In genomic region chr12:15013634-15014169, GRCh38 we compare ENCODE assay signal across 20 cellular contexts. TPM values are rescaled to one million over a fixed set of nuclear protein-coding genes. Genes with fewer than 3 reads are reported as not detected.
DNase-seq lines count a peak whose midpoint lies in the region; ATAC-seq, FAIRE-seq and TF ChIP-seq lines count a peak whose summit lies in the region.
"Had no signal": no experiment of that assay in that cellular context is flagged by ENCODE, and none has a peak within 500 bp of the region (broad histone marks: within the 10 kb centered on the region; RNA-seq: fewer than 3 reads in every experiment).

No MANE protein-coding gene starts in this region.

- H3K9ac ChIP-seq in KMS-11 (no peak overlapping the region), GM12878 (ENCODE audit: control insufficient read depth, insufficient read depth, low read length) (no peak overlapping the region)

- no peak for TF ChIP-seq EP300 in GM12878 (IDR thresholded peaks at IDR 0.05; ENCODE audit: borderline replicate concordance in 1 of 2, control insufficient read depth in 1 of 2, low read depth in 2 of 2, low read length in 2 of 2)

- H2AFZ ChIP-seq in KMS-11 (ENCODE audit: low read depth): peak overlapping the region; percentile 42
- no peak overlapping the region for H2AFZ ChIP-seq in GM12878 (ENCODE audit: control insufficient read depth, low read depth, low read length)

- H3K4me3 ChIP-seq in KMS-11 (IDR thresholded peaks at IDR 0.05; ENCODE audit: insufficient read depth, low read depth, low read length) (no peak overlapping the region), GM12878 (no peak overlapping the region), thoracic aorta (peak overlapping the region; percentile 33)

- SMC1A ChIA-PET in GM12878 (lab: Charles Lee; ENCODE audit: uncharacterized antibody, unreplicated experiment): no interaction called here

- no peak overlapping the region for H3K27ac ChIP-seq in KMS-11
- H3K27ac ChIP-seq in GM12878 (ENCODE audit: control insufficient read depth, insufficient read depth): no peak overlapping the region
- H3K27ac ChIP-seq in thoracic aorta: no peak overlapping the region

- POLR2A ChIA-PET in GM12878 (lab: Charles Lee): no interaction called here

- BruUV-seq in GM12878 (replicated peaks; lab: Mats Ljungman, UMichigan): no TSS peak

- H3K27ac Mint-ChIP-seq in stimulated activated naive CD8-positive, alpha-beta T cell treated with anti-CD3 and anti-CD28 coated beads, Interleukin-15, amount 100 ng/mL, for 72 hours: no peak overlapping the region
- H3K27ac Mint-ChIP-seq: CD4-positive, alpha-beta memory T cell had no signal

- DNase-seq in stimulated activated naive CD8-positive, alpha-beta T cell treated with anti-CD3 and anti-CD28 coated beads, Interleukin-15, amount 100 ng/mL, for 72 hours: no peak
- no peak for DNase-seq in stimulated activated naive CD8-positive, alpha-beta T cell treated with anti-CD3 and anti-CD28 coated beads, Interleukin-15, Interleukin-2, amounts not matched to agents 100 U/mL and 50 U/mL, for 24 hours
- no peak for DNase-seq in GM12878 (ENCODE audit: low read depth, low spot score)
- DNase-seq in thoracic aorta (ENCODE audit: low spot score): no peak
- DNase-seq in stimulated activated naive CD4-positive, alpha-beta T cell treated with Interleukin-2 at 50 U/mL for 16 hours (lab: John Stamatoyannopoulos, UW): no peak
- no peak for DNase-seq in NCI-H2171 (lab: John Stamatoyannopoulos, UW)
- DNase-seq: ACHN; CD4-positive, alpha-beta memory T cell; DND-41; GDM1; KG1; NCI-H1930; NCI-H2171 treated with DMSO at 0.1 percent for 48 hours; NCI-H510A; NCI-H82; SIG-M5 had no signal

- H3K27me3 ChIP-seq in KMS-11 (ENCODE audit: insufficient read depth, low read depth): no peaks in the 10 kb centered on the region
- H3K27me3 ChIP-seq in GM12878 (replicated peaks in 1 of 2; ENCODE audit: control insufficient read depth in 2 of 2, insufficient read depth in 2 of 2, low read length in 1 of 2): no peaks in the 10 kb centered on the region
- H3K27me3 ChIP-seq in thoracic aorta (replicated peaks; ENCODE audit: insufficient read depth): no peaks in the 10 kb centered on the region

- ATAC-seq in stimulated activated naive CD8-positive, alpha-beta T cell treated with anti-CD3 and anti-CD28 coated beads, Interleukin-15, amount 100 ng/mL, for 72 hours: peak; percentile 31
- ATAC-seq in stimulated activated naive CD8-positive, alpha-beta T cell treated with anti-CD3 and anti-CD28 coated beads, Interleukin-15, Interleukin-2, amounts not matched to agents 100 U/mL and 50 U/mL, for 24 hours: no peak
- ATAC-seq in GM12878 (peak; percentile 53), thoracic aorta (ENCODE audit: insufficient number of reproducible peaks, low FRiP score, low read depth) (no peak), HG03097 (IDR thresholded peaks at IDR 0.05; ENCODE audit: low FRiP score, unreplicated experiment) (no peak)

- TF ChIP-seq RAD21 in GM12878 (IDR thresholded peaks at IDR 0.05; ENCODE audit: insufficient read depth, low read depth, low read length): no peak

- H3K9me3 Mint-ChIP-seq in stimulated activated naive CD8-positive, alpha-beta T cell treated with anti-CD3 and anti-CD28 coated beads, Interleukin-15, amount 100 ng/mL, for 72 hours: no peaks in the 10 kb centered on the region

- no peaks in the 10 kb centered on the region for H4K20me1 ChIP-seq in KMS-11 (ENCODE audit: insufficient read depth)
- no peaks in the 10 kb centered on the region for H4K20me1 ChIP-seq in GM12878 (ENCODE audit: control insufficient read depth, insufficient read depth)

- H3K4me1 ChIP-seq in KMS-11 (ENCODE audit: low read depth, poor library complexity, severe bottlenecking) (peaks cover 13% of the 10 kb centered on the region), GM12878 (ENCODE audit: control insufficient read depth, insufficient read depth, low read length) (peaks cover 6% of the 10 kb centered on the region), thoracic aorta (ENCODE audit: control insufficient read depth in 1 of 2, low read depth in 2 of 2) (no peaks in the 10 kb centered on the region)

- RAD21 ChIA-PET in GM12878 (lab: Charles Lee; ENCODE audit: unreplicated experiment): no interaction called here

- TF ChIP-seq CTCF in KMS-11 (conservative IDR thresholded peaks at IDR 0.05; ENCODE audit: low read depth, low read length) (no peak), GM12878 (IDR thresholded peaks at IDR 0.05 in 2 of 3, conservative IDR thresholded peaks at IDR 0.05 in 1 of 3; ENCODE audit: control insufficient read depth in 2 of 3, extremely low read depth in 1 of 3, insufficient read depth in 1 of 3, low read depth in 3 of 3, low read length in 3 of 3) (no peak), thoracic aorta (IDR thresholded peaks at IDR 0.05) (no peak)

- no peaks in the 10 kb centered on the region for H3K4me1 Mint-ChIP-seq in stimulated activated naive CD8-positive, alpha-beta T cell treated with anti-CD3 and anti-CD28 coated beads, Interleukin-15, amount 100 ng/mL, for 72 hours
- H3K4me1 Mint-ChIP-seq: CD4-positive, alpha-beta memory T cell had no signal

- H3K4me3 Mint-ChIP-seq in stimulated activated naive CD8-positive, alpha-beta T cell treated with anti-CD3 and anti-CD28 coated beads, Interleukin-15, amount 100 ng/mL, for 72 hours: no peak overlapping the region
- H3K4me3 Mint-ChIP-seq: CD4-positive, alpha-beta memory T cell had no signal

- TF ChIP-seq POLR2A in GM12878 (IDR thresholded peaks at IDR 0.05; ENCODE audit: low read depth, low read length): no peak

- no peaks in the 10 kb centered on the region for H3K9me3 ChIP-seq in GM12878 (replicated peaks; ENCODE audit: control insufficient read depth, insufficient read depth, low read length)
- no peaks in the 10 kb centered on the region for H3K9me3 ChIP-seq in thoracic aorta

- H3K79me2 ChIP-seq in KMS-11 (ENCODE audit: insufficient read depth, low read depth): no peaks in the 10 kb centered on the region
- no peaks in the 10 kb centered on the region for H3K79me2 ChIP-seq in GM12878 (ENCODE audit: control insufficient read depth, insufficient read depth, low read length)

- CTCF ChIA-PET in GM12878 (lab: Yijun Ruan, JAX): interaction anchor here (2.3 kb wide), 1 partner anchor 10 kb away, joined by 6 read pairs; no protein-coding TSS in a partner anchor

- H3K36me3 ChIP-seq in KMS-11 (ENCODE audit: insufficient read depth): no peaks in the 10 kb centered on the region
- no peaks in the 10 kb centered on the region for H3K36me3 ChIP-seq in GM12878 (ENCODE audit: control insufficient read depth in 2 of 2, insufficient read depth in 2 of 2, low read length in 1 of 2)
- no peaks in the 10 kb centered on the region for H3K36me3 ChIP-seq in thoracic aorta

- in situ Hi-C loops in GM12878 (cut with MboI): no loop called here

- peaks cover 8% of the 10 kb centered on the region for H3K27me3 Mint-ChIP-seq in stimulated activated naive CD8-positive, alpha-beta T cell treated with anti-CD3 and anti-CD28 coated beads, Interleukin-15, amount 100 ng/mL, for 72 hours

- WGBS in GM12878 (ENCODE audit: insufficient coverage, insufficient replicate concordance, low lambda C conversion rate, missing lambda C conversion rate): 8% methylated on average over 4 of the region's 4 CpGs

- peak overlapping the region; percentile 25 for H3K4me2 ChIP-seq in KMS-11
- H3K4me2 ChIP-seq in GM12878 (ENCODE audit: control insufficient read depth, insufficient read depth): 0 out of 2 replicates have a peak overlapping the region, but pooled peaks have one; percentile 13

- no peak for FAIRE-seq in GM12878 (lab: Jason Lieb, UNC)
- FAIRE-seq: H1 had no signal

- intact Hi-C loops in GM12878 (cut with micrococcal nuclease; ENCODE audit: unreplicated experiment): no loop called here

TF ChIP-seq in GM12878, 131 proteins besides CTCF, POLR2A, EP300 and RAD21:
- TF ChIP-seq JUND (IDR thresholded peaks at IDR 0.05; ENCODE audit: low read depth, low read length) (no peak), STAT1 (conservative IDR thresholded peaks at IDR 0.05) (no peak), CBX5 (IDR thresholded peaks at IDR 0.05; ENCODE audit: low read depth) (no peak), TCF7 (IDR thresholded peaks at IDR 0.05; ENCODE audit: borderline replicate concordance) (no peak)

RNA-seq across cellular contexts. Expression of gene PDE6H, which starts 40.9 kb away (rescaled TPM):
- total RNA-seq in GM12878 (2013; cell fraction: nucleolus; rRNA removed): not detected in 2 replicates
- total RNA-seq in GM12878 (2014; rRNA removed) (0.33 TPM in 1 of 2 replicates, not detected in the other), GM12878 (2014; rRNA removed; fragmentation: Illumina TruSeq; extraction: Trizol) (not detected in 2 replicates), GM12878 (2021) (not detected in 2 replicates), thoracic aorta (not detected)
- polyA plus RNA-seq in GM12878 (2011; ENCODE audit: low read depth): not detected
- polyA plus RNA-seq in GM12878 (2011; rRNA removed) (0.16 and 0.29 TPM in 2 replicates), GM12878 (2014; fragmentation: Illumina TruSeq; extraction: Trizol) (not detected in 2 replicates), GM12878 (2014; fragmentation: Nextera tagmentation; extraction: Ambion mirVana) (not detected), GM12878 (2014; rRNA removed) (not detected in 2 replicates), GM12878 (2016; fragmentation: Nextera tagmentation; extraction: Ambion mirVana) (not detected)
- not detected in 2 replicates for polyA plus RNA-seq in GM12878 (2011; cell fraction: cytosol; rRNA removed)
- 0.20 and 0.34 TPM in 2 replicates for polyA plus RNA-seq in GM12878 (2011; cell fraction: nucleus; rRNA removed)
- not detected in 2 replicates for polyA plus RNA-seq in GM12878 (2012)
- polyA minus RNA-seq in GM12878 (2011; rRNA and poly(A)+ RNA removed): not detected in 2 replicates
- polyA minus RNA-seq in GM12878 (2011; cell fraction: cytosol; rRNA and poly(A)+ RNA removed): not detected in 2 replicates
- not detected in 2 replicates for polyA minus RNA-seq in GM12878 (2011; cell fraction: nucleus; rRNA and poly(A)+ RNA removed)
- total RNA-seq: CD4-positive, alpha-beta memory T cell; H1; RPMI7951 had no signal
- polyA plus RNA-seq: CD4-positive, alpha-beta memory T cell; H1 had no signal

RNA-seq across cellular contexts. Expression of gene ARHGDIB, which starts 52.3 kb away (rescaled TPM):
- total RNA-seq in GM12878 (2013; cell fraction: nucleolus; rRNA removed): 164 and 166 TPM in 2 replicates
- total RNA-seq in GM12878 (2014; rRNA removed) (916 and 989 TPM in 2 replicates), GM12878 (2014; rRNA removed; fragmentation: Illumina TruSeq; extraction: Trizol) (1,126 and 1,183 TPM in 2 replicates), GM12878 (2021) (793 and 796 TPM in 2 replicates), thoracic aorta (100 to 1,000 TPM; 199 to 223 TPM)
- polyA plus RNA-seq in GM12878 (2011; ENCODE audit: low read depth): 886 TPM
- polyA plus RNA-seq in GM12878 (2011; rRNA removed) (1,451 and 1,700 TPM in 2 replicates), GM12878 (2014; fragmentation: Illumina TruSeq; extraction: Trizol) (2,158 and 2,397 TPM in 2 replicates), GM12878 (2014; fragmentation: Nextera tagmentation; extraction: Ambion mirVana) (1,000 to 10,000 TPM; 2,339 to 2,849 TPM), GM12878 (2014; rRNA removed) (954 and 1,483 TPM in 2 replicates), GM12878 (2016; fragmentation: Nextera tagmentation; extraction: Ambion mirVana) (1,000 to 10,000 TPM; 1,165 to 1,209 TPM)
- polyA plus RNA-seq in GM12878 (2011; cell fraction: cytosol; rRNA removed): 1,936 and 2,352 TPM in 2 replicates
- 633 and 740 TPM in 2 replicates for polyA plus RNA-seq in GM12878 (2011; cell fraction: nucleus; rRNA removed)
- polyA plus RNA-seq in GM12878 (2012): 908 and 964 TPM in 2 replicates
- 1,338 and 1,379 TPM in 2 replicates for polyA minus RNA-seq in GM12878 (2011; rRNA and poly(A)+ RNA removed)
- 231 and 269 TPM in 2 replicates for polyA minus RNA-seq in GM12878 (2011; cell fraction: cytosol; rRNA and poly(A)+ RNA removed)
- 159 and 240 TPM in 2 replicates for polyA minus RNA-seq in GM12878 (2011; cell fraction: nucleus; rRNA and poly(A)+ RNA removed)

Comparison
In these comparisons a context has a peak if more than half of its experiments do, and no peak if none do; other contexts are left out.
1. ATAC-seq: peak in stimulated activated naive CD8-positive, alpha-beta T cell treated with anti-CD3 and anti-CD28 coated beads, Interleukin-15, amount 100 ng/mL, for 72 hours (single experiment) and GM12878 (single experiment); none in stimulated activated naive CD8-positive, alpha-beta T cell treated with anti-CD3 and anti-CD28 coated beads, Interleukin-15, Interleukin-2, amounts not matched to agents 100 U/mL and 50 U/mL, for 24 hours (single experiment), thoracic aorta (single experiment) and HG03097 (single experiment).